Comparison of ENCODE assay signal across 16 cellular contexts in genomic region chr17:29560306-29560705, GRCh38. TPM values are rescaled to one million over a fixed set of nuclear protein-coding genes. Genes with fewer than 3 reads are reported as not detected.
DNase-seq lines count a peak whose midpoint lies in the region; ATAC-seq and TF ChIP-seq lines count a peak whose summit lies in the region.
"Had no signal": no experiment of that assay in that cellular context is flagged by ENCODE, and none has a peak within 500 bp of the region (broad histone marks: within the 10 kb centered on the region; RNA-seq: fewer than 3 reads in every experiment).

No MANE protein-coding gene starts in this region.

- H3K27me3 ChIP-seq in DOHH2 (ENCODE audit: control insufficient read depth, low read length), result no peaks in the 10 kb centered on the region
- H3K27me3 ChIP-seq: right lobe of liver, SJCRH30 had no signal

- no peak overlapping the region for H3K4me3 ChIP-seq in DOHH2 (ENCODE audit: low read length)
- H3K4me3 ChIP-seq: right lobe of liver, SJCRH30 had no signal

- no peak overlapping the region for H3K27ac ChIP-seq in DOHH2 (ENCODE audit: low read depth, low read length)
- H3K27ac ChIP-seq: right lobe of liver, SJCRH30 had no signal

- H3K27me3 Mint-ChIP-seq in activated B cell treated with CpG ODN at 0.5 μM for 24 hours (no peaks in the 10 kb centered on the region), naive B cell (no peaks in the 10 kb centered on the region)
- H3K27me3 Mint-ChIP-seq: CD4-positive, CD25-positive, alpha-beta regulatory T cell had no signal

- H3K27ac Mint-ChIP-seq in activated B cell treated with CpG ODN at 0.5 μM for 24 hours (peak overlapping the region; percentile 61), naive B cell (peak overlapping the region; percentile 82 to 99 (median 96))
- H3K27ac Mint-ChIP-seq: nephron had no signal

- H3K4me2 ChIP-seq in DOHH2 (ENCODE audit: low read length), result 0 out of 2 replicates have a peak overlapping the region, but pooled peaks have one; percentile 9

- H3K4me3 Mint-ChIP-seq in activated B cell treated with CpG ODN at 0.5 μM for 24 hours (peak overlapping the region; percentile 66), naive B cell (peak overlapping the region; percentile 29 to 88 (median 76))
- H3K4me3 Mint-ChIP-seq: nephron had no signal

- POLR2A ChIA-PET in activated B cell treated with CpG ODN at 0.5 μM for 24 hours (lab: Charles Lee) (interaction anchor here (0.9 to 1.6 kb wide), 6 partner anchors 10 to 266 kb away, joined by 3 to 6 read pairs (median 4); partner anchors contain the start of gene NUFIP2), GM10248 (lab: Yijun Ruan, JAX) (interaction anchor here (0.7 kb wide), 1 partner anchor 114 kb away, joined by 5 read pairs; no protein-coding TSS in a partner anchor)

- no peaks in the 10 kb centered on the region for H3K9me3 ChIP-seq in DOHH2 (ENCODE audit: control insufficient read depth, insufficient read depth, low read length)
- H3K9me3 ChIP-seq: right lobe of liver, SJCRH30 had no signal

- no peaks in the 10 kb centered on the region for H3K9me2 ChIP-seq in DOHH2 (replicated peaks; ENCODE audit: control insufficient read depth, low read length)

- ATAC-seq in activated B cell treated with CpG ODN at 0.5 μM for 24 hours (ENCODE audit: low read depth) (peak; percentile 58), naive B cell (ENCODE audit: low read depth in 2 of 2) (peak; percentile 59 to 65), HG03378 (IDR thresholded peaks at IDR 0.05; ENCODE audit: unreplicated experiment) (no peak)
- ATAC-seq: right lobe of liver had no signal

- peaks cover 52% of the 10 kb centered on the region for H3K4me1 ChIP-seq in DOHH2 (ENCODE audit: control insufficient read depth, low read length)

- 0 out of 2 replicates have a peak, but pooled peaks cover 3% of the 10 kb centered on the region for H4K20me1 ChIP-seq in DOHH2 (ENCODE audit: control insufficient read depth, insufficient read depth, low read depth, low read length)

- intact Hi-C loops in activated B cell treated with CpG ODN at 0.5 μM for 24 hours (cut with micrococcal nuclease), result loop anchor here (10.0 kb wide), 1 partner anchor 416 kb away; no protein-coding TSS in a partner anchor

- H3K79me2 ChIP-seq in DOHH2 (ENCODE audit: control insufficient read depth, low read length), result peaks cover 12% of the 10 kb centered on the region

- H3K9me3 Mint-ChIP-seq in activated B cell treated with CpG ODN at 0.5 μM for 24 hours, result no peaks in the 10 kb centered on the region
- H3K9me3 Mint-ChIP-seq in naive B cell, result no peaks in the 10 kb centered on the region
- H3K9me3 Mint-ChIP-seq: CD4-positive, CD25-positive, alpha-beta regulatory T cell; nephron had no signal

- peaks cover 16% of the 10 kb centered on the region for H3F3A ChIP-seq in DOHH2 (ENCODE audit: control insufficient read depth, insufficient read depth)

- DNase-seq in NCI-H2171 treated with DMSO at 0.1 percent for 48 hours (lab: John Stamatoyannopoulos, UW) (peak; percentile 92), activated B cell treated with CpG ODN at 0.5 μM for 24 hours (no peak), naive B cell (peak; percentile 71), DMS153 treated with DMSO at 0.1 percent for 48 hours (lab: John Stamatoyannopoulos, UW; ENCODE audit: unreplicated experiment) (no peak), NCI-H1105 (lab: John Stamatoyannopoulos, UW) (no peak), GM10248 (ENCODE audit: extremely low spot score) (no peak)
- DNase-seq: activated T-cell treated with anti-CD3 and anti-CD28 coated beads for 4 hours; amniotic stem cell; CD4-positive, CD25-positive, alpha-beta regulatory T cell; foreskin melanocyte; NCI-H345; right lobe of liver had no signal

- CTCF ChIA-PET in activated B cell treated with CpG ODN at 0.5 μM for 24 hours (lab: Charles Lee) (interaction anchor here (0.7 to 1.2 kb wide), 4 partner anchors 12 to 32 kb away, joined by 3 to 4 read pairs (median 4); no protein-coding TSS in a partner anchor), GM10248 (lab: Yijun Ruan, JAX) (interaction anchor here (0.9 to 3.3 kb wide), 8 partner anchors 12 to 195 kb away, joined by 3 to 12 read pairs (median 6); no protein-coding TSS in a partner anchor)

- H3K4me1 Mint-ChIP-seq in activated B cell treated with CpG ODN at 0.5 μM for 24 hours (peaks cover 78% of the 10 kb centered on the region), naive B cell (peaks cover 58 to 90% (median 73%) of the 10 kb centered on the region in 3 donors)

- H3K36me3 ChIP-seq in DOHH2 (ENCODE audit: control insufficient read depth, low read length), result peaks cover 22% of the 10 kb centered on the region
- H3K36me3 ChIP-seq: SJCRH30 had no signal

- H3K36me3 Mint-ChIP-seq in activated B cell treated with CpG ODN at 0.5 μM for 24 hours (ENCODE audit: low read depth) (peaks cover 9% of the 10 kb centered on the region), naive B cell (peaks cover 0 to 5% of the 10 kb centered on the region in 2 donors)
- H3K36me3 Mint-ChIP-seq: CD4-positive, CD25-positive, alpha-beta regulatory T cell had no signal

- TF ChIP-seq CTCF in DOHH2 (IDR thresholded peaks at IDR 0.05; ENCODE audit: low read depth, low read length, poor library complexity, severe bottlenecking), result no peak
- TF ChIP-seq CTCF in activated B cell treated with CpG ODN at 0.5 μM for 24 hours (IDR thresholded peaks at IDR 0.05), result no peak
- TF ChIP-seq CTCF in GM10248 (IDR thresholded peaks at IDR 0.05; ENCODE audit: control extremely low read depth, extremely low read depth, low read depth, missing control alignments), result no peak

RNA-seq across cellular contexts. Expression of gene ABHD15, which starts 6.5 kb away (rescaled TPM):
- 11.0 and 11.2 TPM in 2 replicates for total RNA-seq in activated B cell treated with CpG ODN at 0.5 μM for 24 hours
- 10 to 100 TPM; 15.1 to 45.2 (median 20.3) TPM for polyA plus RNA-seq in naive B cell (ENCODE audit: low read depth in 6 of 6)

RNA-seq across cellular contexts. Expression of gene TP53I13, which starts 8.2 kb away (rescaled TPM):
- total RNA-seq in activated B cell treated with CpG ODN at 0.5 μM for 24 hours, result 65.1 and 71.2 TPM in 2 replicates
- 10 to 100 TPM; 28.1 to 41.5 (median 38.4) TPM for polyA plus RNA-seq in naive B cell (ENCODE audit: low read depth in 6 of 6)

RNA-seq across cellular contexts. Expression of gene GIT1, which starts 29.1 kb away (rescaled TPM):
- total RNA-seq in activated B cell treated with CpG ODN at 0.5 μM for 24 hours, result 41.7 and 45.3 TPM in 2 replicates
- polyA plus RNA-seq in naive B cell (ENCODE audit: low read depth in 6 of 6), result 10 to 100 TPM in 1 of 6 donors, 1 to 10 TPM in 5; 1.6 to 12.9 (median 4.4) TPM

RNA-seq across cellular contexts. Expression of gene ANKRD13B, which starts 32.6 kb away (rescaled TPM):
- total RNA-seq in activated B cell treated with CpG ODN at 0.5 μM for 24 hours, result 3.5 and 5.2 TPM in 2 replicates
- not detected for polyA plus RNA-seq in naive B cell (ENCODE audit: low read depth in 6 of 6)

Comparison
In these comparisons a context has a peak if more than half of its experiments do, and no peak if none do; other contexts are left out.
1. DNase-seq: peak in NCI-H2171 treated with DMSO at 0.1 percent for 48 hours (single experiment) and naive B cell (single experiment); none in activated B cell treated with CpG ODN at 0.5 μM for 24 hours (single experiment), DMS153 treated with DMSO at 0.1 percent for 48 hours (single experiment), NCI-H1105 (single experiment) and GM10248 (single experiment).